21 cellular contexts compared by ENCODE assay signal in the genomic region with DNA sequence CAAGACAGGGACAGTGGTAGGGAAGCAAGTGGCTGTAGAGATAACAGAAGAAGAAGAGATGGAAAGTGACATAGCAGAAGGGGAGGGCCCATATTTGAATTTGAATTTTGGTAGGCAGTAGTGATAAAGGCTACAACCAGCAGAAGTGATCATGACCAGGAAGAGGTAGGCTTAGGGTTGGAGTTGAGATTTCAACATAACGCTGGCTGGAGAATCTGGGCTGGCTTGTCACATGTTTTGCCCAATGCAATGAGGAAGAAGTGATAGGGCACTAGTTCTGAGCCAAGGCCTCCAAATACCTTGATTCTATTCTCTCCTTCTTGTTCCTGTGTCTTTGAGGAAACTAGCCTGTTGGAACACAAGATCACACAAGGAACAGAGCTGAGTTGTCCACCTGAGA.
"Had no signal": no experiment of that assay in that cellular context is flagged by ENCODE, and none has a peak within 500 bp of the region (broad histone marks: within the 10 kb centered on the region; RNA-seq: fewer than 3 reads in every experiment).

No MANE protein-coding gene starts in this region.

- H3K36me3 Mint-ChIP-seq: activated naive CD8-positive, alpha-beta T cell; memory B cell; stimulated activated effector memory CD8-positive, alpha-beta T cell treated with anti-CD3 and anti-CD28 coated beads, Interleukin-12 subunit alpha, Interleukin-12 subunit beta, amount 100 ng/mL, for 72 hours had no signal

- DNase-seq: activated CD4-positive, alpha-beta T cell treated with anti-CD3 and anti-CD28 coated beads for 1 hour; activated T-cell treated with anti-CD3 and anti-CD28 coated beads, Interleukin-2, amount 50 U/mL, for 1 hour; adrenal gland; colonic mucosa; dorsolateral prefrontal cortex; effector memory CD8-positive, alpha-beta T cell; gastrocnemius medialis; heart left ventricle; islet precursor cell; left cardiac atrium; nephron progenitor cell; nucleus accumbens; small intestine; stimulated activated CD4-positive, alpha-beta T cell treated with anti-CD3 and anti-CD28 coated beads, Interleukin-2, amount 100 ng/mL, for 24 hours; stimulated activated naive CD8-positive, alpha-beta T cell treated with anti-CD3 and anti-CD28 coated beads, Interleukin-15, amount 100 ng/mL, for 72 hours; T-helper 17 cell; tibial artery had no signal

- H3K27me3 Mint-ChIP-seq: effector memory CD8-positive, alpha-beta T cell; stimulated activated naive CD8-positive, alpha-beta T cell treated with anti-CD3 and anti-CD28 coated beads, Interleukin-15, amount 100 ng/mL, for 72 hours; T-helper 17 cell had no signal

- H3K4me1 Mint-ChIP-seq: central memory CD8-positive, alpha-beta T cell; memory B cell; stimulated activated effector memory CD8-positive, alpha-beta T cell treated with anti-CD3 and anti-CD28 coated beads, Interleukin-12 subunit alpha, Interleukin-12 subunit beta, amount 100 ng/mL, for 72 hours; stimulated activated naive CD8-positive, alpha-beta T cell treated with anti-CD3 and anti-CD28 coated beads, Interleukin-15, amount 100 ng/mL, for 72 hours; T-helper 17 cell had no signal

- H3K9me3 Mint-ChIP-seq: memory B cell, nephron progenitor cell had no signal

- H3K27ac Mint-ChIP-seq: activated naive CD8-positive, alpha-beta T cell; effector memory CD8-positive, alpha-beta T cell; memory B cell; nephron progenitor cell; stimulated activated effector memory CD8-positive, alpha-beta T cell treated with anti-CD3 and anti-CD28 coated beads, Interleukin-12 subunit alpha, Interleukin-12 subunit beta, amount 100 ng/mL, for 72 hours; stimulated activated naive CD8-positive, alpha-beta T cell treated with anti-CD3 and anti-CD28 coated beads, Interleukin-15, amount 100 ng/mL, for 72 hours; T-helper 17 cell had no signal

- H3K4me3 Mint-ChIP-seq: activated naive CD8-positive, alpha-beta T cell; central memory CD8-positive, alpha-beta T cell; effector memory CD8-positive, alpha-beta T cell; memory B cell; nephron progenitor cell; stimulated activated effector memory CD8-positive, alpha-beta T cell treated with anti-CD3 and anti-CD28 coated beads, Interleukin-12 subunit alpha, Interleukin-12 subunit beta, amount 100 ng/mL, for 72 hours; stimulated activated naive CD8-positive, alpha-beta T cell treated with anti-CD3 and anti-CD28 coated beads, Interleukin-15, amount 100 ng/mL, for 72 hours; T-helper 17 cell had no signal
